Comparison of ENCODE assay signal across 17 cellular contexts in genomic region chr20:23295934-23296333, GRCh38. TPM values are rescaled to one million over a fixed set of nuclear protein-coding genes. Genes with fewer than 3 reads are reported as not detected.
DNase-seq lines count a peak whose midpoint lies in the region; ATAC-seq and TF ChIP-seq lines count a peak whose summit lies in the region.
"Had no signal": no experiment of that assay in that cellular context is flagged by ENCODE, and none has a peak within 500 bp of the region (broad histone marks: within the 10 kb centered on the region; RNA-seq: fewer than 3 reads in every experiment).

No MANE protein-coding gene starts in this region.

- peaks cover 28% of the 10 kb centered on the region for H3K27me3 Mint-ChIP-seq in central memory CD8-positive, alpha-beta T cell
- peaks cover 7% of the 10 kb centered on the region for H3K27me3 Mint-ChIP-seq in nephron progenitor cell (ENCODE audit: low read depth, poor library complexity)
- H3K27me3 Mint-ChIP-seq: IgD-negative memory B cell had no signal

- no peak overlapping the region for H3K4me3 Mint-ChIP-seq in central memory CD8-positive, alpha-beta T cell
- H3K4me3 Mint-ChIP-seq in nephron progenitor cell = no peak overlapping the region
- H3K4me3 Mint-ChIP-seq: CD8-positive, alpha-beta memory T cell; IgD-negative memory B cell had no signal

- ATAC-seq in central memory CD8-positive, alpha-beta T cell (replicated peaks; ENCODE audit: extremely low read depth, poor library complexity, severe bottlenecking) = no peak
- no peak for ATAC-seq in HG02588 (IDR thresholded peaks at IDR 0.05; ENCODE audit: unreplicated experiment)

- H3K9me3 Mint-ChIP-seq in central memory CD8-positive, alpha-beta T cell = no peaks in the 10 kb centered on the region
- H3K9me3 Mint-ChIP-seq in nephron progenitor cell = no peaks in the 10 kb centered on the region
- H3K9me3 Mint-ChIP-seq: CD8-positive, alpha-beta memory T cell; IgD-negative memory B cell had no signal

- H3K27ac ChIP-seq in HEK293 (ENCODE audit: extremely low read depth, low read depth, low read length) = no peak overlapping the region
- H3K27ac ChIP-seq in suprapubic skin = peak overlapping the region; percentile 73
- H3K27ac ChIP-seq: BLaER1, GM23248 had no signal

- peak overlapping the region; percentile 63 for H3K27ac Mint-ChIP-seq in central memory CD8-positive, alpha-beta T cell (ENCODE audit: low read depth)
- peak overlapping the region; percentile 33 for H3K27ac Mint-ChIP-seq in nephron progenitor cell
- H3K27ac Mint-ChIP-seq: CD8-positive, alpha-beta memory T cell; IgD-negative memory B cell had no signal

- CTCF ChIA-PET in HEK293 (lab: Yijun Ruan, JAX) = interaction anchor here (0.7 kb wide), 1 partner anchor 64 kb away, joined by 3 read pairs; no protein-coding TSS in a partner anchor

- POLR2A ChIA-PET in HEK293 (lab: Yijun Ruan, JAX) = no interaction called here

- no peak for TF ChIP-seq EP300 in suprapubic skin (IDR thresholded peaks at IDR 0.05)

- no peak for TF ChIP-seq POLR2A in suprapubic skin (IDR thresholded peaks at IDR 0.05)

- WGBS in suprapubic skin = 87% methylated on average over 3 of the region's 5 CpGs

- no peaks in the 10 kb centered on the region for H3K4me1 ChIP-seq in HEK293 (ENCODE audit: control insufficient read depth, insufficient read depth, low read length)
- H3K4me1 ChIP-seq in suprapubic skin = peaks cover 39% of the 10 kb centered on the region

- H3K36me3 Mint-ChIP-seq in central memory CD8-positive, alpha-beta T cell (ENCODE audit: insufficient read depth) = no peaks in the 10 kb centered on the region
- no peaks in the 10 kb centered on the region for H3K36me3 Mint-ChIP-seq in nephron progenitor cell (ENCODE audit: low read depth)
- H3K36me3 Mint-ChIP-seq: CD8-positive, alpha-beta memory T cell; IgD-negative memory B cell had no signal

- H3K36me3 ChIP-seq in HEK293 (ENCODE audit: control insufficient read depth in 2 of 2, insufficient read depth in 1 of 2, low read length in 2 of 2) (no peaks in the 10 kb centered on the region), suprapubic skin (no peaks in the 10 kb centered on the region)
- H3K36me3 ChIP-seq: BLaER1 had no signal

- TF ChIP-seq CTCF in HEK293 (tag by site-specific recombination; IDR thresholded peaks at IDR 0.05) = no peak
- TF ChIP-seq CTCF in nephron progenitor cell (IDR thresholded peaks at IDR 0.05) = no peak
- no peak for TF ChIP-seq CTCF in suprapubic skin (IDR thresholded peaks at IDR 0.05)

- no peaks in the 10 kb centered on the region for H3K4me1 Mint-ChIP-seq in central memory CD8-positive, alpha-beta T cell
- H3K4me1 Mint-ChIP-seq in nephron progenitor cell = peaks cover 46% of the 10 kb centered on the region
- H3K4me1 Mint-ChIP-seq: CD8-positive, alpha-beta memory T cell; IgD-negative memory B cell had no signal

- H3K27me3 ChIP-seq in suprapubic skin = no peaks in the 10 kb centered on the region
- H3K27me3 ChIP-seq: BLaER1 had no signal

- H3K9me3 ChIP-seq in HEK293 (ENCODE audit: control insufficient read depth, insufficient read depth, low read depth, low read length) (no peaks in the 10 kb centered on the region), suprapubic skin (no peaks in the 10 kb centered on the region)
- H3K9me3 ChIP-seq: BLaER1, Caco-2 had no signal

- H3K4me3 ChIP-seq in HEK293 (ENCODE audit: low read depth, low read length) = no peak overlapping the region
- H3K4me3 ChIP-seq in suprapubic skin = no peak overlapping the region
- H3K4me3 ChIP-seq: BLaER1, GM23248 had no signal

- DNase-seq in central memory CD8-positive, alpha-beta T cell (ENCODE audit: low spot score in 2 of 2) = no peak
- DNase-seq in nephron progenitor cell (no peak), suprapubic skin (ENCODE audit: low spot score in 2 of 2) (no peak), NCI-H446 treated with DMSO at 0.1 percent for 48 hours (lab: John Stamatoyannopoulos, UW) (no peak), NCI-H1694 (lab: John Stamatoyannopoulos, UW) (no peak)
- DNase-seq: 8988T; AML-193; Caco-2; CD8-positive, alpha-beta memory T cell; DND-41; GDM1; GM23248; H7 had no signal

TF ChIP-seq in HEK293, 187 proteins besides CTCF, POLR2A, EP300 and RAD21:
- TF ChIP-seq GLIS1 (tag by site-specific recombination; IDR thresholded peaks at IDR 0.05) = peak; percentile 91
- TF ChIP-seq ZIC2 (tag by site-specific recombination; IDR thresholded peaks at IDR 0.05) = peak; percentile 71
- TF ChIP-seq ZNF488 (tag by site-specific recombination; IDR thresholded peaks at IDR 0.05) = no peak

RNA-seq across cellular contexts. Expression of gene NXT1, which starts 54.7 kb away (rescaled TPM):
- total RNA-seq in suprapubic skin = 10 to 100 TPM; 18.3 to 64.5 (median 43.9) TPM
